In genomic region chr7:20440472-20441105, GRCh38 we compare ENCODE assay signal across 9 cellular contexts.
A peak's percentile ranks its signal among the peaks of the same experiment; 100 is the strongest.
DNase-seq lines count a peak whose midpoint lies in the region; ATAC-seq and TF ChIP-seq lines count a peak whose summit lies in the region.
"Had no signal": no experiment of that assay in that cellular context is flagged by ENCODE, and none has a peak within 500 bp of the region (broad histone marks: within the 10 kb centered on the region; RNA-seq: fewer than 3 reads in every experiment).

No MANE protein-coding gene starts in this region.

- H3K36me3 Mint-ChIP-seq in activated T-cell treated with anti-CD3 and anti-CD28 coated beads, Interleukin-2, amount 50 U/mL, for 72 hours (ENCODE audit: insufficient read depth in 2 of 2): no peaks in the 10 kb centered on the region
- no peaks in the 10 kb centered on the region for H3K36me3 Mint-ChIP-seq in natural killer cell

- no peaks in the 10 kb centered on the region for H3K9me3 ChIP-seq in OCI-LY3 (ENCODE audit: insufficient read depth, low read length)
- H3K9me3 ChIP-seq in thoracic aorta: peaks cover 3% of the 10 kb centered on the region

- H3K27ac ChIP-seq in OCI-LY3 (ENCODE audit: low read length) (no peak overlapping the region), thoracic aorta (no peak overlapping the region)

- no peaks in the 10 kb centered on the region for H3K79me2 ChIP-seq in OCI-LY3 (ENCODE audit: low read length)

- intact Hi-C loops in natural killer cell (cut with micrococcal nuclease): no loop called here

- peak; percentile 5 to 15 for DNase-seq in activated T-cell treated with anti-CD3 and anti-CD28 coated beads, Interleukin-2, amount 50 U/mL, for 72 hours
- no peak for DNase-seq in activated T-cell treated with anti-CD3 and anti-CD28 coated beads, Interleukin-2, amount 50 U/mL, for 1 hour
- DNase-seq in fibroblast of peridontal ligament (ENCODE audit: extremely low read depth) (peak; percentile 52), thoracic aorta (ENCODE audit: low spot score) (no peak), natural killer cell (no peak)
- DNase-seq: GDM1 had no signal

- H3K36me3 ChIP-seq in OCI-LY3 (replicated peaks; ENCODE audit: low read depth, low read length) (peaks cover 4% of the 10 kb centered on the region), thoracic aorta (no peaks in the 10 kb centered on the region)

- peaks cover 0 to 2% of the 10 kb centered on the region in 2 donors for H3K9me3 Mint-ChIP-seq in activated T-cell treated with anti-CD3 and anti-CD28 coated beads, Interleukin-2, amount 50 U/mL, for 72 hours
- peaks cover 0 to 3% of the 10 kb centered on the region in 2 donors for H3K9me3 Mint-ChIP-seq in natural killer cell

- H3K4me3 Mint-ChIP-seq in activated T-cell treated with anti-CD3 and anti-CD28 coated beads, Interleukin-2, amount 50 U/mL, for 72 hours: no peak overlapping the region
- H3K4me3 Mint-ChIP-seq in natural killer cell: no peak overlapping the region

- H3K27ac Mint-ChIP-seq in activated T-cell treated with anti-CD3 and anti-CD28 coated beads, Interleukin-2, amount 50 U/mL, for 72 hours: no peak overlapping the region
- no peak overlapping the region for H3K27ac Mint-ChIP-seq in natural killer cell

- no peaks in the 10 kb centered on the region for H3K4me1 Mint-ChIP-seq in activated T-cell treated with anti-CD3 and anti-CD28 coated beads, Interleukin-2, amount 50 U/mL, for 72 hours (ENCODE audit: low read depth)
- no peaks in the 10 kb centered on the region for H3K4me1 Mint-ChIP-seq in natural killer cell

- H3K27me3 ChIP-seq in OCI-LY3 (ENCODE audit: low read depth, low read length) (no peaks in the 10 kb centered on the region), thoracic aorta (replicated peaks; ENCODE audit: insufficient read depth) (no peaks in the 10 kb centered on the region)

- peak; percentile 52 for TF ChIP-seq CTCF in OCI-LY3 (IDR thresholded peaks at IDR 0.05; ENCODE audit: low read depth, low read length)
- TF ChIP-seq CTCF in thoracic aorta (IDR thresholded peaks at IDR 0.05): peak; percentile 21
- no peak for TF ChIP-seq CTCF in natural killer cell (IDR thresholded peaks at IDR 0.05)

- H4K20me1 ChIP-seq in OCI-LY3 (ENCODE audit: insufficient read depth, low read length): no peaks in the 10 kb centered on the region

- no peak overlapping the region for H3K9ac ChIP-seq in OCI-LY3 (ENCODE audit: low read length)

- H3K4me1 ChIP-seq in OCI-LY3 (ENCODE audit: low read length) (peaks cover 25% of the 10 kb centered on the region), thoracic aorta (ENCODE audit: control insufficient read depth in 1 of 2, low read depth in 2 of 2) (no peaks in the 10 kb centered on the region)

- no peak overlapping the region for H2AFZ ChIP-seq in OCI-LY3 (ENCODE audit: low read depth, low read length)

- H3K4me2 ChIP-seq in OCI-LY3 (ENCODE audit: low read length): no peak overlapping the region

- no peak overlapping the region for H3K4me3 ChIP-seq in OCI-LY3 (ENCODE audit: low read length)
- no peak overlapping the region for H3K4me3 ChIP-seq in thoracic aorta

- no peaks in the 10 kb centered on the region for H3K27me3 Mint-ChIP-seq in activated T-cell treated with anti-CD3 and anti-CD28 coated beads, Interleukin-2, amount 50 U/mL, for 72 hours (ENCODE audit: low read depth)
- H3K27me3 Mint-ChIP-seq in natural killer cell (ENCODE audit: low read depth in 2 of 2): no peaks in the 10 kb centered on the region

- no peak for ATAC-seq in activated T-cell treated with anti-CD3 and anti-CD28 coated beads, Interleukin-2, amount 50 U/mL, for 72 hours (replicated peaks in 1 of 2)
- ATAC-seq in thoracic aorta (ENCODE audit: insufficient number of reproducible peaks, low FRiP score, low read depth) (no peak), HG03439 (IDR thresholded peaks at IDR 0.05; ENCODE audit: unreplicated experiment) (no peak), natural killer cell (no peak), GM18519 (IDR thresholded peaks at IDR 0.05; ENCODE audit: low FRiP score, unreplicated experiment) (no peak)

Comparison
In these comparisons a context has a peak if more than half of its experiments do, and no peak if none do; other contexts are left out.
1. DNase-seq: peak in activated T-cell treated with anti-CD3 and anti-CD28 coated beads, Interleukin-2, amount 50 U/mL, for 72 hours (2 of 2) and fibroblast of peridontal ligament (single experiment); none in activated T-cell treated with anti-CD3 and anti-CD28 coated beads, Interleukin-2, amount 50 U/mL, for 1 hour (single experiment), thoracic aorta (single experiment) and natural killer cell (single experiment).